In genomic region chrX:13666836-13667235, GRCh38 we compare ENCODE assay signal across 17 cellular contexts. TPM values are rescaled to one million over a fixed set of nuclear protein-coding genes. Genes with fewer than 3 reads are reported as not detected.
DNase-seq lines count a peak whose midpoint lies in the region; ATAC-seq and TF ChIP-seq lines count a peak whose summit lies in the region.
"Had no signal": no experiment of that assay in that cellular context is flagged by ENCODE, and none has a peak within 500 bp of the region (broad histone marks: within the 10 kb centered on the region; RNA-seq: fewer than 3 reads in every experiment).

No MANE protein-coding gene starts in this region.

- H3K9me3 ChIP-seq in Karpas-422 (ENCODE audit: low read length) (no peaks in the 10 kb centered on the region), SK-N-SH (no peaks in the 10 kb centered on the region)
- H3K9me3 ChIP-seq: psoas muscle had no signal

- H3K36me3 ChIP-seq in Karpas-422 (ENCODE audit: insufficient read depth, low read length) (peaks cover 13% of the 10 kb centered on the region; the same call in 1 of the 2 replicates), SK-N-SH (replicated peaks in 1 of 2; ENCODE audit: control insufficient read depth in 1 of 2, insufficient read depth in 2 of 2, low read length in 1 of 2) (peaks cover 0 to 6% of the 10 kb centered on the region in 2 experiments)

- peak overlapping the region; percentile 92 for H3K27ac ChIP-seq in Karpas-422 (ENCODE audit: low read length)
- peak overlapping the region in 1 of 2 experiments; percentile 16; a peak in 1 of 4 replicates for H3K27ac ChIP-seq in SK-N-SH (ENCODE audit: low read depth in 2 of 2, low read length in 1 of 2)
- H3K27ac ChIP-seq: psoas muscle, RWPE1 had no signal

- H3K4me2 ChIP-seq in Karpas-422 (ENCODE audit: low read depth, low read length, poor library complexity, severe bottlenecking) (peak overlapping the region; percentile 79), SK-N-SH (0 out of 2 replicates have a peak overlapping the region, but pooled peaks have one; percentile 18)

- no peak for TF ChIP-seq CTCF in SK-N-SH (IDR thresholded peaks at IDR 0.05)
- no peak for TF ChIP-seq CTCF in HFFc6 (IDR thresholded peaks at IDR 0.05)

- H4K20me1 ChIP-seq in Karpas-422 (ENCODE audit: insufficient read depth, low read depth, low read length), result no peaks in the 10 kb centered on the region
- H4K20me1 ChIP-seq in SK-N-SH (ENCODE audit: insufficient read depth), result no peaks in the 10 kb centered on the region

- peak overlapping the region; percentile 80 for H3K27ac Mint-ChIP-seq in stimulated activated naive B cell treated with anti-CD40 and anti-IgM and Interleukin-4, amounts not matched to agents 10 μg/mL and 1 μg/mL and 100 μg/mL, for 72 hours
- H3K27ac Mint-ChIP-seq in HFFc6, result no peak overlapping the region
- H3K27ac Mint-ChIP-seq: activated B cell treated with CpG ODN at 0.5 μM for 24 hours had no signal

- H3K4me1 ChIP-seq in Karpas-422 (ENCODE audit: low read length) (peaks cover 55% of the 10 kb centered on the region), SK-N-SH (ENCODE audit: control insufficient read depth in 1 of 2, insufficient read depth in 2 of 2, low read depth in 1 of 2, low read length in 1 of 2) (no peaks in the 10 kb centered on the region; a peak in 1 of 4 replicates)
- H3K4me1 ChIP-seq: psoas muscle had no signal

- peak overlapping the region; percentile 63 for H3K9ac ChIP-seq in Karpas-422 (ENCODE audit: low read length)
- H3K9ac ChIP-seq in SK-N-SH, result no peak overlapping the region
- H3K9ac ChIP-seq: BLaER1 treated with 17β-estradiol and CSF1 and Interleukin-3, amounts not matched to agents 10 nM and 100 nM had no signal

- H2AFZ ChIP-seq in Karpas-422 (ENCODE audit: low read length) (no peak overlapping the region), SK-N-SH (ENCODE audit: low read depth) (no peak overlapping the region)

- POLR2A ChIA-PET in SK-N-SH (lab: Yijun Ruan, JAX), result no interaction called here

- H3K36me3 Mint-ChIP-seq in stimulated activated naive B cell treated with anti-CD40 and anti-IgM and Interleukin-4, amounts not matched to agents 10 μg/mL and 1 μg/mL and 100 μg/mL, for 72 hours, result peaks cover 6 to 41% of the 10 kb centered on the region in 2 donors
- peaks cover 5% of the 10 kb centered on the region for H3K36me3 Mint-ChIP-seq in HFFc6 (ENCODE audit: low read depth)

- peaks cover 6 to 7% of the 10 kb centered on the region in 2 donors for H3K4me1 Mint-ChIP-seq in stimulated activated naive B cell treated with anti-CD40 and anti-IgM and Interleukin-4, amounts not matched to agents 10 μg/mL and 1 μg/mL and 100 μg/mL, for 72 hours
- H3K4me1 Mint-ChIP-seq in HFFc6 (ENCODE audit: low read depth), result peaks cover 39% of the 10 kb centered on the region

- 79% methylated on average over 3 of the region's 3 CpGs for WGBS in SK-N-SH (ENCODE audit: low lambda C conversion rate)

- peaks cover 10% of the 10 kb centered on the region for H3F3A ChIP-seq in SK-N-SH (replicated peaks; ENCODE audit: insufficient read depth)

- no peak for TF ChIP-seq RAD21 in SK-N-SH (IDR thresholded peaks at IDR 0.05; ENCODE audit: low read length)

- CTCF ChIA-PET in SK-N-SH (lab: Yijun Ruan, JAX), result no interaction called here

- no peak for TF ChIP-seq EP300 in SK-N-SH (IDR thresholded peaks at IDR 0.05; ENCODE audit: borderline replicate concordance in 1 of 2, low read depth in 1 of 2, low read length in 1 of 2)

- no peaks in the 10 kb centered on the region for H3K27me3 ChIP-seq in Karpas-422 (ENCODE audit: low read length)
- H3K27me3 ChIP-seq in SK-N-SH (ENCODE audit: insufficient read depth), result no peaks in the 10 kb centered on the region

- H3K79me2 ChIP-seq in Karpas-422 (ENCODE audit: low read length) (no peaks in the 10 kb centered on the region), SK-N-SH (ENCODE audit: insufficient read depth) (no peaks in the 10 kb centered on the region)

- intact Hi-C loops in left cardiac atrium (cut with DNase I), result no loop called here

- H3K4me3 Mint-ChIP-seq in stimulated activated naive B cell treated with anti-CD40 and anti-IgM and Interleukin-4, amounts not matched to agents 10 μg/mL and 1 μg/mL and 100 μg/mL, for 72 hours, result no peak overlapping the region
- no peak overlapping the region for H3K4me3 Mint-ChIP-seq in HFFc6
- H3K4me3 Mint-ChIP-seq: activated B cell treated with CpG ODN at 0.5 μM for 24 hours had no signal

- H3K9me2 ChIP-seq in Karpas-422 (replicated peaks; ENCODE audit: insufficient read depth, low read length) (no peaks in the 10 kb centered on the region), SK-N-SH (no peaks in the 10 kb centered on the region)

- no peaks in the 10 kb centered on the region for H3K9me3 Mint-ChIP-seq in stimulated activated naive B cell treated with anti-CD40 and anti-IgM and Interleukin-4, amounts not matched to agents 10 μg/mL and 1 μg/mL and 100 μg/mL, for 72 hours
- no peaks in the 10 kb centered on the region for H3K9me3 Mint-ChIP-seq in HFFc6
- H3K9me3 Mint-ChIP-seq: activated B cell treated with CpG ODN at 0.5 μM for 24 hours had no signal

- H3K4me3 ChIP-seq in Karpas-422 (ENCODE audit: low read length) (peak overlapping the region; percentile 46), SK-N-SH (ENCODE audit: low read depth in 2 of 2, low read length in 1 of 2) (no peak overlapping the region)
- H3K4me3 ChIP-seq: BLaER1 treated with 17β-estradiol and CSF1 and Interleukin-3, amounts not matched to agents 10 nM and 100 nM; psoas muscle had no signal

- peak in 1 of 2 donors; percentile 37 for ATAC-seq in left cardiac atrium
- ATAC-seq in stimulated activated naive B cell treated with anti-CD40 and anti-IgM and Interleukin-4, amounts not matched to agents 10 μg/mL and 1 μg/mL and 100 μg/mL, for 72 hours (replicated peaks), result no peak
- ATAC-seq in HG03460 (IDR thresholded peaks at IDR 0.05; ENCODE audit: unreplicated experiment), result no peak
- ATAC-seq: psoas muscle had no signal

- peaks cover 0 to 14% of the 10 kb centered on the region in 2 donors for H3K27me3 Mint-ChIP-seq in stimulated activated naive B cell treated with anti-CD40 and anti-IgM and Interleukin-4, amounts not matched to agents 10 μg/mL and 1 μg/mL and 100 μg/mL, for 72 hours
- H3K27me3 Mint-ChIP-seq in HFFc6 (ENCODE audit: insufficient read depth), result peaks cover 4% of the 10 kb centered on the region
- H3K27me3 Mint-ChIP-seq: activated B cell treated with CpG ODN at 0.5 μM for 24 hours had no signal

- DNase-seq in Karpas-422 (peak; percentile 82), SK-N-SH (no peak), left cardiac atrium (peak; percentile 28), HFFc6 (no peak), NCI-H524 treated with DMSO at 0.1 percent for 48 hours (lab: John Stamatoyannopoulos, UW) (no peak)
- DNase-seq in stimulated activated naive B cell treated with anti-CD40 and anti-IgM and Interleukin-4, amounts not matched to agents 10 μg/mL and 1 μg/mL and 100 μg/mL, for 72 hours, result no peak
- DNase-seq: activated B cell treated with CpG ODN at 0.5 μM for 24 hours; activated effector memory CD4-positive, alpha-beta T cell treated with Interleukin-2 at 50 U/mL for 16 hours; DND-41; erythroblast; NCI-H1694 treated with DMSO at 0.1 percent for 48 hours; NCI-H774; psoas muscle; T-helper 1 cell had no signal

TF ChIP-seq in SK-N-SH, 30 proteins besides CTCF, POLR2A, EP300 and RAD21:
- no peak for TF ChIP-seq SMC3 (IDR thresholded peaks at IDR 0.05; ENCODE audit: low read depth, low read length)
- TF ChIP-seq NFIC (IDR thresholded peaks at IDR 0.05; ENCODE audit: borderline replicate concordance), result 0 out of 2 replicates have a peak, but pooled peaks have one; percentile 22
- TF ChIP-seq, protein P1, sequence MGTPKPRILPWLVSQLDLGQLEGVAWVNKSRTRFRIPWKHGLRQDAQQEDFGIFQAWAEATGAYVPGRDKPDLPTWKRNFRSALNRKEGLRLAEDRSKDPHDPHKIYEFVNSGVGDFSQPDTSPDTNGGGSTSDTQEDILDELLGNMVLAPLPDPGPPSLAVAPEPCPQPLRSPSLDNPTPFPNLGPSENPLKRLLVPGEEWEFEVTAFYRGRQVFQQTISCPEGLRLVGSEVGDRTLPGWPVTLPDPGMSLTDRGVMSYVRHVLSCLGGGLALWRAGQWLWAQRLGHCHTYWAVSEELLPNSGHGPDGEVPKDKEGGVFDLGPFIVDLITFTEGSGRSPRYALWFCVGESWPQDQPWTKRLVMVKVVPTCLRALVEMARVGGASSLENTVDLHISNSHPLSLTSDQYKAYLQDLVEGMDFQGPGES (IDR thresholded peaks at IDR 0.05; ENCODE audit: low read depth, low read length), result no peak
- TF ChIP-seq MEF2A (IDR thresholded peaks at IDR 0.05; ENCODE audit: borderline replicate concordance, low read depth), result no peak
- TF ChIP-seq TCF12 (IDR thresholded peaks at IDR 0.05), result 0 out of 2 replicates have a peak, but pooled peaks have one; percentile 3

RNA-seq across cellular contexts. Expression of gene TCEANC, which starts 13.9 kb away (rescaled TPM):
- 3.4 and 4.3 TPM in 2 replicates for total RNA-seq in Karpas-422 (2014; rRNA removed; shearing (Covaris generic); ENCODE audit: low replicate concordance)
- polyA plus RNA-seq in SK-N-SH (2012; rRNA removed), result 0.84 and 1.2 TPM in 2 replicates
- 1.0 and 1.2 TPM in 2 replicates for polyA plus RNA-seq in SK-N-SH (2012; cell fraction: cytosol; rRNA removed)
- polyA plus RNA-seq in SK-N-SH (2012; cell fraction: nucleus; rRNA removed), result 1.4 and 2.2 TPM in 2 replicates
- total RNA-seq in left cardiac atrium, result 1 to 10 TPM; 2.9 to 5.4 TPM
- total RNA-seq in HFFc6 (2021; fragmentation: NEBNext Ultra II Directional; extraction: Animal tissue kit (Norgen Biotek cat#: 25700)), result 1 to 10 TPM in 5 of 6 experiments, under 1 TPM in 1; 0.99 to 1.7 (median 1.1) TPM

RNA-seq across cellular contexts. Expression of gene RAB9A, which starts 22.1 kb away (rescaled TPM):
- total RNA-seq in Karpas-422 (2014; rRNA removed; shearing (Covaris generic); ENCODE audit: low replicate concordance), result 56.6 and 59.3 TPM in 2 replicates
- 15.3 and 16.6 TPM in 2 replicates for polyA plus RNA-seq in SK-N-SH (2012; rRNA removed)
- 19.6 and 29.5 TPM in 2 replicates for polyA plus RNA-seq in SK-N-SH (2012; cell fraction: cytosol; rRNA removed)
- 3.9 and 11.4 TPM in 2 replicates for polyA plus RNA-seq in SK-N-SH (2012; cell fraction: nucleus; rRNA removed)
- total RNA-seq in left cardiac atrium, result 10 to 100 TPM; 21.4 to 25.2 TPM
- total RNA-seq in HFFc6 (2021; fragmentation: NEBNext Ultra II Directional; extraction: Animal tissue kit (Norgen Biotek cat#: 25700)), result 10 to 100 TPM; 13.5 to 18.3 (median 15.1) TPM

Comparison
In these comparisons a context has a peak if more than half of its experiments do, and no peak if none do; other contexts are left out.
1. DNase-seq: peak in Karpas-422 (single experiment) and left cardiac atrium (single experiment); none in SK-N-SH (single experiment), stimulated activated naive B cell treated with anti-CD40 and anti-IgM and Interleukin-4, amounts not matched to agents 10 μg/mL and 1 μg/mL and 100 μg/mL, for 72 hours (single experiment), HFFc6 (single experiment) and NCI-H524 treated with DMSO at 0.1 percent for 48 hours (single experiment).